In the genomic region with DNA sequence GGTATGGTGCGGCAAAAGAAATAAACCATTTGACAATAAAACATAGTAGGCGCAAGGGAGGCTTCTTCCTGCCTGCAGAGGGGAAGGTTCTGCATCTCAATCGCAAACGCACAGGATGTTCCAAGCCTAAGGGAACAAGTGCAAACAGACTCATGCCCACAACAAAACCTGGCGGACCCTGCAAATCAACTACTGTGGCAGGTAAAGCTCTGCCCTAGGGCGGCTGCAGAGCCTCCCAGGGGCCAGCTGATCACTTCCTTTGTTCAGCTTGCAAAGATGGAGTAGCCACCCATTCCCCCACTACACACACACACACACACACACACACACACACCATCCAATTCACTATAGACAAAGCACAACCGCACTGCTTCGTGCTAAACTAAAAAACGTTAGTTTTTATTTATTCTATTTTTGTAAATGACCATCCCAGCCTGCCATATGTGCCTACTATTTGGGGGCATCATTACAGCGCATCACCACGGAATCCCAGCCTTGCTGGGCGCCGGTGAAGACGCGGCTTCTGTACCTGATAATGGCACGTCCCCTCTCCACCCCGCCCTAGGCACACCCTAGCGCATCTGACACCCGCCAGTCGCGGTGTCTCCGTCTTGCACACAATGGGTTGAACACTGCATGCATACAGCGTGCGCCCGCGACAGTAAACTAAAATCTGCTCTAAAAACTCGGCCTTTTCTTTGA, we compare ENCODE assay signal across 9 cellular contexts. TPM values are rescaled to one million over a fixed set of nuclear protein-coding genes. Genes with fewer than 3 reads are reported as not detected.
A peak's percentile ranks its signal among the peaks of the same experiment; 100 is the strongest.
DNase-seq lines count a peak whose midpoint lies in the region; ATAC-seq and TF ChIP-seq lines count a peak whose summit lies in the region.
"Had no signal": no experiment of that assay in that cellular context is flagged by ENCODE, and none has a peak within 500 bp of the region (broad histone marks: within the 10 kb centered on the region; RNA-seq: fewer than 3 reads in every experiment).

No MANE protein-coding gene starts in this region.

- H3K9me3 Mint-ChIP-seq in activated naive CD4-positive, alpha-beta T cell treated with anti-CD3 and anti-CD28 coated beads, Interleukin-2, amount 10 ng/mL, durations not matched to agents 7 days and 5 days: no peaks in the 10 kb centered on the region

- no peak for DNase-seq in activated naive CD4-positive, alpha-beta T cell treated with anti-CD3 and anti-CD28 coated beads, Interleukin-2, amount 10 ng/mL, durations not matched to agents 7 days and 5 days
- no peak for DNase-seq in activated naive CD4-positive, alpha-beta T cell (lab: John Stamatoyannopoulos, UW)
- no peak for DNase-seq in astrocyte of the cerebellum (ENCODE audit: low read depth)
- no peak for DNase-seq in lung (ENCODE audit: low spot score)
- DNase-seq in upper lobe of right lung: no peak
- no peak for DNase-seq in SKM-1 treated with dmso at 0.1 percent for 144 hours (lab: John Stamatoyannopoulos, UW; ENCODE audit: unreplicated experiment)
- DNase-seq: effector CD8-positive, alpha-beta T cell had no signal

- H3K27me3 ChIP-seq in lung (ENCODE audit: control insufficient read depth, insufficient read depth): no peaks in the 10 kb centered on the region
- H3K27me3 ChIP-seq in upper lobe of right lung: peaks cover 9% of the 10 kb centered on the region

- TF ChIP-seq CTCF in astrocyte of the cerebellum (IDR thresholded peaks at IDR 0.05; ENCODE audit: low read depth, low read length, missing control alignments) (no peak), lung (IDR thresholded peaks at IDR 0.05; ENCODE audit: control extremely low read depth, extremely low read depth) (no peak), upper lobe of right lung (IDR thresholded peaks at IDR 0.05) (no peak)

- intact Hi-C loops in upper lobe of right lung (cut with DNase I): no loop called here

- H3K36me3 ChIP-seq in lung (ENCODE audit: control insufficient read depth in 2 of 2, insufficient read depth in 2 of 2, low read length in 2 of 2) (no peaks in the 10 kb centered on the region), upper lobe of right lung (no peaks in the 10 kb centered on the region)

- ATAC-seq in lung (ENCODE audit: insufficient read depth, low FRiP score) (no peak), upper lobe of right lung (peak; percentile 2), GM18517 (IDR thresholded peaks at IDR 0.05; ENCODE audit: unreplicated experiment) (no peak), GM21786 (IDR thresholded peaks at IDR 0.05; ENCODE audit: unreplicated experiment) (no peak)

- H3K27me3 Mint-ChIP-seq in activated naive CD4-positive, alpha-beta T cell treated with anti-CD3 and anti-CD28 coated beads, Interleukin-2, amount 10 ng/mL, durations not matched to agents 7 days and 5 days: peaks cover 54% of the 10 kb centered on the region

- in situ Hi-C loops in astrocyte of the cerebellum (cut with HindIII; ENCODE audit: low sequenced_read_pairs): no loop called here

- H3K4me1 ChIP-seq in lung (ENCODE audit: control insufficient read depth in 2 of 2, insufficient read depth in 2 of 2, low read length in 2 of 2) (peaks cover 9 to 10% of the 10 kb centered on the region in 2 donors), upper lobe of right lung (peaks cover 18% of the 10 kb centered on the region)

- H3K4me3 ChIP-seq in astrocyte of the cerebellum (ENCODE audit: low read depth, low read length) (peak overlapping the region; percentile 60), lung (peak overlapping the region; percentile 61), upper lobe of right lung (peak overlapping the region; percentile 73)

- no peak overlapping the region for H3K27ac Mint-ChIP-seq in activated naive CD4-positive, alpha-beta T cell treated with anti-CD3 and anti-CD28 coated beads, Interleukin-2, amount 10 ng/mL, durations not matched to agents 7 days and 5 days

- H3K9me3 ChIP-seq in lung (ENCODE audit: control insufficient read depth in 2 of 2, insufficient read depth in 1 of 2, low read length in 1 of 2): no peaks in the 10 kb centered on the region
- H3K9me3 ChIP-seq in upper lobe of right lung: no peaks in the 10 kb centered on the region

- 20 to 23% methylated on average over 27 of the region's 27 CpGs for WGBS in lung, 2 donors

- peak overlapping the region; percentile 35 for H3K4me3 Mint-ChIP-seq in activated naive CD4-positive, alpha-beta T cell treated with anti-CD3 and anti-CD28 coated beads, Interleukin-2, amount 10 ng/mL, durations not matched to agents 7 days and 5 days

- H3K4me1 Mint-ChIP-seq in activated naive CD4-positive, alpha-beta T cell treated with anti-CD3 and anti-CD28 coated beads, Interleukin-2, amount 10 ng/mL, durations not matched to agents 7 days and 5 days: peaks cover 5% of the 10 kb centered on the region

- H3K36me3 Mint-ChIP-seq in activated naive CD4-positive, alpha-beta T cell treated with anti-CD3 and anti-CD28 coated beads, Interleukin-2, amount 10 ng/mL, durations not matched to agents 7 days and 5 days: no peaks in the 10 kb centered on the region

- CTCF ChIA-PET in activated naive CD4-positive, alpha-beta T cell treated with anti-CD3 and anti-CD28 coated beads, Interleukin-2, amount 10 ng/mL, durations not matched to agents 7 days and 5 days (lab: Charles Lee): interaction anchor here (0.7 kb wide), 1 partner anchor 124 kb away, joined by 3 read pairs; no protein-coding TSS in a partner anchor

- H3K27ac ChIP-seq in lung (ENCODE audit: low read depth in 1 of 2, low read length in 1 of 2) (peak overlapping the region in 1 of 2 donors; percentile 41), upper lobe of right lung (no peak overlapping the region)

RNA-seq across cellular contexts. Expression of a gene that starts 57.6 kb away (rescaled TPM):
- total RNA-seq in lung: 100 to 1,000 TPM in 1 of 2 donors, 10 to 100 TPM in 1; 67.6 to 112 TPM
- 10 to 100 TPM; 13.8 to 19.8 TPM for polyA plus RNA-seq in lung
- 52.8 TPM for total RNA-seq in upper lobe of right lung
